ENCODE assay signal across 1 cellular context in the genomic region with DNA sequence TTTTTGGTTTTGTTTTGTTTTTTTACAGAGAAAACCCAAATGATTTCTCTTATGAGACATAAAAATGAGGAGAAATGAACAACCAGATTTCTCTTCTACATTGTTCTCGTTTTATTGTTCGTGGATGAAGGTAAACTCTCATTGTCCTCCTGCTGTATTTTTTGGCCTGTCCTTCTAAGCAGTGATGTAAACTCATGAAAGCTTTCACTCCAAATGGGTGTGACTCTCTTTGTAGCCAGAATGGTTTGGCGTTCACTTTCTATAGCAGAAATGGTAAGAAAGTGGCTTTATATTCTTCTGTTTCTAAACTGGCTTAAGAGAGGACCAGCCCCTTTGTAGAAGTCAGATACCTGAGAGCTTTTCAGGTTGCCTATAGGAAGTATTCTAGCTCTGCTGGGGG.
TF ChIP-seq lines count a peak whose summit lies in the region.

No MANE protein-coding gene starts in this region.

TF ChIP-seq in HCT116, 20 proteins besides CTCF, POLR2A, EP300 and RAD21 (continued from another document):
- TF ChIP-seq REST (IDR thresholded peaks at IDR 0.05; ENCODE audit: low read depth) (no peak), CEBPB (IDR thresholded peaks at IDR 0.05; ENCODE audit: low read depth) (no peak)
